In genomic region chr3:4119119-4119518, GRCh38 we compare ENCODE assay signal across 24 cellular contexts.
A peak's percentile ranks its signal among the peaks of the same experiment; 100 is the strongest.
DNase-seq lines count a peak whose midpoint lies in the region; ATAC-seq and TF ChIP-seq lines count a peak whose summit lies in the region.
"Had no signal": no experiment of that assay in that cellular context is flagged by ENCODE, and none has a peak within 500 bp of the region (broad histone marks: within the 10 kb centered on the region; RNA-seq: fewer than 3 reads in every experiment).

No MANE protein-coding gene starts in this region.

- H2BK5ac ChIP-seq in trophoblast cell (ENCODE audit: low read depth, low read length, poor library complexity) = no peak overlapping the region

- no peak overlapping the region for H3K18ac ChIP-seq in trophoblast cell (ENCODE audit: low read length)

- TF ChIP-seq EP300 in SK-N-SH (IDR thresholded peaks at IDR 0.05; ENCODE audit: borderline replicate concordance in 1 of 2, low read depth in 1 of 2, low read length in 1 of 2) = peak in 1 of 2 experiments; percentile 70; a peak in 1 of 4 replicates

- WGBS in SK-N-SH (ENCODE audit: low lambda C conversion rate) = 9% methylated on average over 2 of the region's 2 CpGs
- WGBS in hepatocyte (ENCODE audit: low lambda C conversion rate, missing lambda C conversion rate) = 40% methylated on average over 2 of the region's 2 CpGs
- no CpG with 5 or more reads among the region's 2 CpGs for WGBS in trophoblast cell (ENCODE audit: extremely low coverage, insufficient coverage, insufficient read length)

- H3K4me3 ChIP-seq in SK-N-SH (ENCODE audit: low read depth in 2 of 2, low read length in 1 of 2) = no peak overlapping the region
- H3K4me3 ChIP-seq in hepatocyte = no peak overlapping the region
- no peak overlapping the region for H3K4me3 ChIP-seq in trophoblast cell (ENCODE audit: low read depth, low read length)
- H3K4me3 ChIP-seq: BLaER1, GM12878 had no signal

- H3K9me3 ChIP-seq in SK-N-SH (no peaks in the 10 kb centered on the region), hepatocyte (ENCODE audit: low read depth) (no peaks in the 10 kb centered on the region), trophoblast cell (ENCODE audit: insufficient read depth, low read depth, low read length) (no peaks in the 10 kb centered on the region)
- H3K9me3 ChIP-seq: BE2C, BLaER1 had no signal

- ATAC-seq in HG03520 (IDR thresholded peaks at IDR 0.05; ENCODE audit: unreplicated experiment) = no peak
- no peak for ATAC-seq in HG02884 (IDR thresholded peaks at IDR 0.05; ENCODE audit: unreplicated experiment)
- ATAC-seq: GM12878 had no signal

- H3K79me1 ChIP-seq in trophoblast cell (ENCODE audit: low read length) = no peaks in the 10 kb centered on the region

- no peak overlapping the region for H3K14ac ChIP-seq in trophoblast cell (ENCODE audit: low read length)

- H2BK12ac ChIP-seq in trophoblast cell (ENCODE audit: low read length) = no peak overlapping the region

- POLR2A ChIA-PET in SK-N-SH (lab: Yijun Ruan, JAX) = interaction anchor here (0.7 kb wide), 1 partner anchor 1055 kb away, joined by 3 read pairs; no protein-coding TSS in a partner anchor

- H2AFZ ChIP-seq in SK-N-SH (ENCODE audit: low read depth) (no peak overlapping the region), hepatocyte (no peak overlapping the region), trophoblast cell (ENCODE audit: insufficient read depth, low read length, poor library complexity) (no peak overlapping the region)

- DNase-seq in SK-N-DZ (ENCODE audit: low spot score) (peak; percentile 59), SK-N-SH (peak; percentile 33), hepatocyte (ENCODE audit: low spot score) (no peak), trophoblast cell (peak; percentile 40 to 59), NCI-H2196 treated with DMSO at 0.1 percent for 48 hours (lab: John Stamatoyannopoulos, UW; ENCODE audit: unreplicated experiment) (no peak)
- DNase-seq: 8988T; ACHN; BE2C; C1 segment of cervical spinal cord; CD4-positive, alpha-beta memory T cell; CD4-positive, CD25-positive, alpha-beta regulatory T cell; CD8-positive, alpha-beta memory T cell; COR-L47; DMS 273 treated with DMSO at 0.1 percent for 48 hours; DMS153; DMS53; DMS79; DND-41; EL; GDM1 had no signal

- H3K79me2 ChIP-seq in SK-N-SH (ENCODE audit: insufficient read depth) = no peaks in the 10 kb centered on the region
- no peaks in the 10 kb centered on the region for H3K79me2 ChIP-seq in hepatocyte
- H3K79me2 ChIP-seq in trophoblast cell (ENCODE audit: control insufficient read depth, insufficient read depth, low read length, poor library complexity) = no peaks in the 10 kb centered on the region

- no peak for TF ChIP-seq RAD21 in SK-N-SH (IDR thresholded peaks at IDR 0.05; ENCODE audit: low read length)

- H3K9ac ChIP-seq in SK-N-SH (no peak overlapping the region), trophoblast cell (ENCODE audit: low read length) (no peak overlapping the region)
- H3K9ac ChIP-seq: BLaER1 had no signal

- H3K9me2 ChIP-seq in SK-N-SH = no peaks in the 10 kb centered on the region
- H3K9me2 ChIP-seq in hepatocyte (replicated peaks; ENCODE audit: insufficient read depth) = no peaks in the 10 kb centered on the region

- H3K27me3 ChIP-seq in SK-N-SH (ENCODE audit: insufficient read depth) (no peaks in the 10 kb centered on the region), hepatocyte (no peaks in the 10 kb centered on the region), trophoblast cell (ENCODE audit: insufficient read depth, low read length) (no peaks in the 10 kb centered on the region)
- H3K27me3 ChIP-seq: BE2C, BLaER1 had no signal

- H3K4me1 ChIP-seq in SK-N-SH (ENCODE audit: control insufficient read depth in 1 of 2, insufficient read depth in 2 of 2, low read depth in 1 of 2, low read length in 1 of 2) (peaks cover 0 to 6% of the 10 kb centered on the region in 2 experiments; a peak in 2 of 4 replicates), hepatocyte (ENCODE audit: insufficient read depth) (no peaks in the 10 kb centered on the region), trophoblast cell (ENCODE audit: control insufficient read depth in 1 of 2, insufficient read depth in 2 of 2, low read length in 2 of 2) (peaks cover 3 to 7% of the 10 kb centered on the region in 2 experiments)
- H3K4me1 ChIP-seq: BE2C, BLaER1 had no signal

- H3K4ac ChIP-seq in trophoblast cell (ENCODE audit: low read depth, low read length) = no peak overlapping the region

- H3K27ac ChIP-seq in SK-N-SH (ENCODE audit: low read depth in 2 of 2, low read length in 1 of 2) (peak overlapping the region in 1 of 2 experiments; percentile 63; a peak in 2 of 4 replicates), hepatocyte (peak overlapping the region; percentile 25), trophoblast cell (ENCODE audit: low read depth, low read length) (no peak overlapping the region)
- H3K27ac ChIP-seq: BLaER1 had no signal

- no peak overlapping the region for H2BK120ac ChIP-seq in trophoblast cell (ENCODE audit: insufficient read depth, low read length, poor library complexity)

- H4K20me1 ChIP-seq in SK-N-SH (ENCODE audit: insufficient read depth) = no peaks in the 10 kb centered on the region
- no peaks in the 10 kb centered on the region for H4K20me1 ChIP-seq in hepatocyte (ENCODE audit: insufficient read depth, poor library complexity, severe bottlenecking)
- H4K20me1 ChIP-seq: BLaER1 had no signal

- H4K8ac ChIP-seq in trophoblast cell (ENCODE audit: low read depth, low read length) = no peak overlapping the region

- H3F3A ChIP-seq in SK-N-SH (replicated peaks; ENCODE audit: insufficient read depth) = no peaks in the 10 kb centered on the region

- no peak overlapping the region for H4K12ac ChIP-seq in trophoblast cell (ENCODE audit: low read depth, low read length)

- TF ChIP-seq CTCF in SK-N-SH (IDR thresholded peaks at IDR 0.05) (no peak), hepatocyte (IDR thresholded peaks at IDR 0.05; ENCODE audit: poor library complexity) (no peak)

- H3K36me3 ChIP-seq in SK-N-SH (replicated peaks in 1 of 2; ENCODE audit: control insufficient read depth in 1 of 2, insufficient read depth in 2 of 2, low read length in 1 of 2) (no peaks in the 10 kb centered on the region), hepatocyte (replicated peaks; ENCODE audit: insufficient read depth, low read depth) (no peaks in the 10 kb centered on the region), trophoblast cell (ENCODE audit: control insufficient read depth in 1 of 2, insufficient read depth in 2 of 2, low read length in 2 of 2) (no peaks in the 10 kb centered on the region)
- H3K36me3 ChIP-seq: BE2C, BLaER1 had no signal

- H3K4me2 ChIP-seq in SK-N-SH (no peak overlapping the region), hepatocyte (no peak overlapping the region), trophoblast cell (ENCODE audit: low read length) (no peak overlapping the region)
- H3K4me2 ChIP-seq: BLaER1 had no signal

- H4K91ac ChIP-seq in trophoblast cell (ENCODE audit: low read depth, low read length) = no peak overlapping the region

- no peak overlapping the region for H2AK5ac ChIP-seq in trophoblast cell (ENCODE audit: low read length)

- CTCF ChIA-PET in SK-N-SH (lab: Yijun Ruan, JAX) = interaction anchor here (1.3 kb wide), 1 partner anchor 151 kb away, joined by 3 read pairs; no protein-coding TSS in a partner anchor

- H3K23ac ChIP-seq in trophoblast cell (ENCODE audit: low read length) = no peak overlapping the region

TF ChIP-seq in SK-N-SH, 30 proteins besides CTCF, POLR2A, EP300 and RAD21:
- TF ChIP-seq TCF12 (IDR thresholded peaks at IDR 0.05) (peak; percentile 15; the same call in 1 of the 2 replicates), GATA2 (CRISPR knock-in tag; IDR thresholded peaks at IDR 0.05) (peak; percentile 58), CHD2 (IDR thresholded peaks at IDR 0.05; ENCODE audit: low read length, partially characterized antibody) (peak; percentile 61), RCOR1 (IDR thresholded peaks at IDR 0.05; ENCODE audit: low read length) (peak; percentile 40; the same call in 1 of the 2 replicates), TEAD4 (IDR thresholded peaks at IDR 0.05; ENCODE audit: borderline replicate concordance, insufficient read depth) (no peak), FOXJ3 (CRISPR knock-in tag; IDR thresholded peaks at IDR 0.05) (peak; percentile 60; the same call in 1 of the 2 replicates), RXRA (IDR thresholded peaks at IDR 0.05; ENCODE audit: borderline replicate concordance, low read depth) (no peak)

Comparison
In these comparisons a context has a peak if more than half of its experiments do, and no peak if none do; other contexts are left out.
1. DNase-seq: peak in SK-N-DZ (single experiment), SK-N-SH (single experiment) and trophoblast cell (2 of 2); none in hepatocyte (single experiment) and NCI-H2196 treated with DMSO at 0.1 percent for 48 hours (single experiment).